Comparison of ENCODE assay signal across 8 cellular contexts in the genomic region with DNA sequence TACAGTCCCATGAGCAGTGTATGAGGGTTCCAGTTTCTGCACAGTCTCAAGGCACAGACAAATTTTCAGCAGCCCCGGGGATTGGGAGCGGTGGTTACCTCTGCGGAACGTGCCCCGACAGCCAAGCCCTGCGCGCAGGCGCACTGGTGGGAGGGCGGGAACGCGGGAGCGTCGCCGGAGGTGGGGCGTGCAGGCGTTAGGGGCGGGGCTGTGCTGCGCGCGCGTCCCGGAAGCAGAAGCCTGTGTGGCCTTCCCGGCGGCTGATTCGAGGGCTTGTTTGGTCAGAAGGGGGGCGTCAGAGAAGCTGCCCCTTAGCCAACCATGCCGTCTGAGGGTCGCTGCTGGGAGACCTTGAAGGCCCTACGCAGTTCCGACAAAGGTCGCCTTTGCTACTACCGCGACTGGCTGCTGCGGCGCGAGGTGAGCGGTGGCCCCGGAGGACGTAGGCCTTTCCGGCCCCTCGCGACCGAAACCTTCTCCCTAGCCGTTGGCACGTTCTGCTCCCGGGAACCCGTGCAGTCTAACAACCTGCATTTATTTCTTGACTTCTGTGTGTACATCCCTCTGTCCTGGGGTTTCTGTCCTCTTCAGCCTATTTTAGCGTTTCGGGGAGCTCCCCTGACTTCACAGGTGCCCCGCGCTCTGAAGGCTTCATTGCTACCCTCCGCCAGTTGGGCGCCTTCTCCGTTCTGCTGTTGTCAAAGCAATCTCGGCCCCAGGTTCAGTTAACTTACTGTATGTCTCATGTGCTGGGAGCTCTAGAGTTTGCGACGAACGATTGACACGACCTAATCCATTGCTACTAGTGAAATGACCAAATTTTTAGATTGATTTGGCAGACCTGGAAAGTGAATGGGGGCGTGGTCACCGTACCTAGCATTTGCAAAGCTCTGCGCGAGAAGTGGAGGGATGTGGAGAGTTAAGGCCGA. TPM values are rescaled to one million over a fixed set of nuclear protein-coding genes. Genes with fewer than 3 reads are reported as not detected.
DNase-seq lines count a peak whose midpoint lies in the region; ATAC-seq and TF ChIP-seq lines count a peak whose summit lies in the region.

A gene with protein sequence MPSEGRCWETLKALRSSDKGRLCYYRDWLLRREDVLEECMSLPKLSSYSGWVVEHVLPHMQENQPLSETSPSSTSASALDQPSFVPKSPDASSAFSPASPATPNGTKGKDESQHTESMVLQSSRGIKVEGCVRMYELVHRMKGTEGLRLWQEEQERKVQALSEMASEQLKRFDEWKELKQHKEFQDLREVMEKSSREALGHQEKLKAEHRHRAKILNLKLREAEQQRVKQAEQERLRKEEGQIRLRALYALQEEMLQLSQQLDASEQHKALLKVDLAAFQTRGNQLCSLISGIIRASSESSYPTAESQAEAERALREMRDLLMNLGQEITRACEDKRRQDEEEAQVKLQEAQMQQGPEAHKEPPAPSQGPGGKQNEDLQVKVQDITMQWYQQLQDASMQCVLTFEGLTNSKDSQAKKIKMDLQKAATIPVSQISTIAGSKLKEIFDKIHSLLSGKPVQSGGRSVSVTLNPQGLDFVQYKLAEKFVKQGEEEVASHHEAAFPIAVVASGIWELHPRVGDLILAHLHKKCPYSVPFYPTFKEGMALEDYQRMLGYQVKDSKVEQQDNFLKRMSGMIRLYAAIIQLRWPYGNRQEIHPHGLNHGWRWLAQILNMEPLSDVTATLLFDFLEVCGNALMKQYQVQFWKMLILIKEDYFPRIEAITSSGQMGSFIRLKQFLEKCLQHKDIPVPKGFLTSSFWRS (plus strand): TSS at position 235 of the 929 bp plus-strand sequence. CDS start 87 bp downstream, at position 322.

- H3K4me3 Mint-ChIP-seq in CD4-positive, alpha-beta T cell: peak within 1 kb of the TSS; percentile 100
- H3K4me3 Mint-ChIP-seq in activated CD4-positive, alpha-beta memory T cell treated with anti-CD3 and anti-CD28 coated beads for 36 hours: peak within 1 kb of the TSS; percentile 99

- H3K36me3 ChIP-seq in right lobe of liver: peaks cover 0 to 14% (median 0%) of the 10 kb centered on the region in 4 donors

- ATAC-seq in CD4-positive, alpha-beta T cell (ENCODE audit: poor library complexity): peak; percentile 94
- ATAC-seq in GM19452 (IDR thresholded peaks at IDR 0.05; ENCODE audit: unreplicated experiment) (peak; percentile 77), right lobe of liver (peak; percentile 98 to 99 (median 99))

- no peaks in the 10 kb centered on the region for H3K27me3 Mint-ChIP-seq in CD4-positive, alpha-beta T cell
- H3K27me3 Mint-ChIP-seq in activated CD4-positive, alpha-beta memory T cell treated with anti-CD3 and anti-CD28 coated beads for 36 hours: no peaks in the 10 kb centered on the region

- peak within 1 kb of the TSS; percentile 97 for H3K27ac Mint-ChIP-seq in CD4-positive, alpha-beta T cell
- H3K27ac Mint-ChIP-seq in activated CD4-positive, alpha-beta memory T cell treated with anti-CD3 and anti-CD28 coated beads for 36 hours: peak within 1 kb of the TSS; percentile 97

- peaks cover 37% of the 10 kb centered on the region for H3K36me3 Mint-ChIP-seq in CD4-positive, alpha-beta T cell (ENCODE audit: low read depth)
- H3K36me3 Mint-ChIP-seq in activated CD4-positive, alpha-beta memory T cell treated with anti-CD3 and anti-CD28 coated beads for 36 hours: peaks cover 22% of the 10 kb centered on the region

- WGBS in right lobe of liver (ENCODE audit: insufficient coverage, low coverage, low lambda C conversion rate, missing lambda C conversion rate): 0% methylated on average over 25 of the region's 64 CpGs

- intact Hi-C loops in CD4-positive, alpha-beta T cell (cut with DNase I, micrococcal nuclease): loop anchor here (1.0 to 5.0 kb wide), 4 partner anchors 48 to 443 kb away; a partner anchor contains a TSS
- intact Hi-C loops in activated CD4-positive, alpha-beta memory T cell treated with anti-CD3 and anti-CD28 coated beads for 36 hours (cut with micrococcal nuclease): loop anchor here (1.0 to 2.0 kb wide), 4 partner anchors 48 to 142 kb away; a partner anchor contains a TSS
- intact Hi-C loops in dorsolateral prefrontal cortex (cut with DNase I) (loop anchor here (2.0 to 10.0 kb wide), 3 partner anchors 48 to 50 kb away; a partner anchor contains a TSS), right lobe of liver (cut with DNase I) (no loop called here)

- H3K27ac ChIP-seq in CD4-positive, alpha-beta T cell (ENCODE audit: low read depth, low read length): peak within 1 kb of the TSS; percentile 80
- H3K27ac ChIP-seq in dorsolateral prefrontal cortex: peak within 1 kb of the TSS in 56 of 59 donors; percentile 14 to 89 (median 75)
- peak within 1 kb of the TSS; percentile 59 to 75 (median 70) for H3K27ac ChIP-seq in right lobe of liver

- no peaks in the 10 kb centered on the region for H3K9me3 Mint-ChIP-seq in CD4-positive, alpha-beta T cell
- no peaks in the 10 kb centered on the region for H3K9me3 Mint-ChIP-seq in activated CD4-positive, alpha-beta memory T cell treated with anti-CD3 and anti-CD28 coated beads for 36 hours

- peak; percentile 93 to 98 (median 97) for DNase-seq in CD4-positive, alpha-beta T cell
- DNase-seq in HK-2 (ENCODE audit: unreplicated experiment) (peak; percentile 95), NCI-H82 treated with DMSO at 0.1 percent for 48 hours (lab: John Stamatoyannopoulos, UW; ENCODE audit: unreplicated experiment) (peak; percentile 71), dorsolateral prefrontal cortex (peak; percentile 89 to 97 (median 94)), right lobe of liver (peak; percentile 97)
- peak; percentile 97 for DNase-seq in activated CD4-positive, alpha-beta memory T cell treated with anti-CD3 and anti-CD28 coated beads for 36 hours
- peak; percentile 93 to 99 for DNase-seq in stimulated activated CD4-positive, alpha-beta T cell treated with anti-CD3 and anti-CD28 coated beads, Interleukin-4, amount 100 ng/mL, for 4 hours

- TF ChIP-seq POLR2A in right lobe of liver (IDR thresholded peaks at IDR 0.05): peak; percentile 56

- CTCF ChIA-PET in CD4-positive, alpha-beta T cell (lab: Charles Lee): interaction anchor here (0.7 kb wide), 1 partner anchor 63 kb away, joined by 3 read pairs; no protein-coding TSS in a partner anchor
- CTCF ChIA-PET in activated CD4-positive, alpha-beta memory T cell treated with anti-CD3 and anti-CD28 coated beads for 36 hours (lab: Charles Lee): interaction anchor here (0.7 to 1.3 kb wide), 4 partner anchors 66 to 210 kb away, joined by 3 read pairs; no protein-coding TSS in a partner anchor

- H3K4me3 ChIP-seq in dorsolateral prefrontal cortex (peak within 1 kb of the TSS; percentile 57 to 100 (median 92)), right lobe of liver (peak within 1 kb of the TSS; percentile 83 to 93 (median 86))

- POLR2A ChIA-PET in CD4-positive, alpha-beta T cell (lab: Charles Lee): interaction anchor here (0.8 to 2.2 kb wide), 18 partner anchors 8 to 1121 kb away, joined by 3 to 45 read pairs (median 4); a partner anchor contains a TSS
- POLR2A ChIA-PET in activated CD4-positive, alpha-beta memory T cell treated with anti-CD3 and anti-CD28 coated beads for 36 hours (lab: Charles Lee): interaction anchor here (0.8 to 1.9 kb wide), 7 partner anchors 10 to 220 kb away, joined by 3 to 8 read pairs (median 3); a partner anchor contains a TSS

- TF ChIP-seq CTCF in CD4-positive, alpha-beta T cell (IDR thresholded peaks at IDR 0.05): no peak
- TF ChIP-seq CTCF in dorsolateral prefrontal cortex (IDR thresholded peaks at IDR 0.05 in 54 of 56, conservative IDR thresholded peaks at IDR 0.05 in 2 of 56; ENCODE audit: low read depth in 1 of 56, partially characterized antibody in 56 of 56) (peak in 18 of 56 donors; percentile 4 to 54 (median 34)), right lobe of liver (IDR thresholded peaks at IDR 0.05) (no peak)

- no peaks in the 10 kb centered on the region for H3K9me3 ChIP-seq in CD4-positive, alpha-beta T cell (ENCODE audit: control insufficient read depth, low read length)
- no peaks in the 10 kb centered on the region for H3K9me3 ChIP-seq in right lobe of liver

- peaks cover 0 to 30% (median 8%) of the 10 kb centered on the region in 4 donors for H3K4me1 ChIP-seq in right lobe of liver

- no peaks in the 10 kb centered on the region for H3K27me3 ChIP-seq in CD4-positive, alpha-beta T cell (ENCODE audit: control insufficient read depth, insufficient read depth, low read length)
- H3K27me3 ChIP-seq in dorsolateral prefrontal cortex (no peaks in the 10 kb centered on the region), right lobe of liver (no peaks in the 10 kb centered on the region)

- H3K4me1 Mint-ChIP-seq in CD4-positive, alpha-beta T cell (ENCODE audit: low read depth): peaks cover 41% of the 10 kb centered on the region
- peaks cover 26% of the 10 kb centered on the region for H3K4me1 Mint-ChIP-seq in activated CD4-positive, alpha-beta memory T cell treated with anti-CD3 and anti-CD28 coated beads for 36 hours (ENCODE audit: low read depth)

RNA-seq across cellular contexts. Expression of the gene that starts here (rescaled TPM):
- total RNA-seq in CD4-positive, alpha-beta T cell: 1 to 10 TPM; 8.0 to 8.4 TPM
- total RNA-seq in activated CD4-positive, alpha-beta memory T cell treated with anti-CD3 and anti-CD28 coated beads for 36 hours: 10 to 100 TPM; 55.6 to 57.0 TPM
- 10 to 100 TPM; 11.7 to 22.4 (median 16.7) TPM for total RNA-seq in dorsolateral prefrontal cortex
- total RNA-seq in right lobe of liver: 10 to 100 TPM; 10.5 to 15.9 (median 13.2) TPM

Comparison
In these comparisons a context has a peak if more than half of its experiments do, and no peak if none do; other contexts are left out.
1. Peak in every context shown above with its lines: DNase-seq, ATAC-seq, H3K4me3 ChIP-seq and H3K27ac ChIP-seq.
2. intact Hi-C loops: an anchor here in CD4-positive, alpha-beta T cell (1.0 to 5.0 kb wide), activated CD4-positive, alpha-beta memory T cell treated with anti-CD3 and anti-CD28 coated beads for 36 hours (1.0 to 2.0 kb wide) and dorsolateral prefrontal cortex (2.0 to 10.0 kb wide); none called in right lobe of liver.